ENCODE assay signal across 8 cellular contexts in the genomic region with DNA sequence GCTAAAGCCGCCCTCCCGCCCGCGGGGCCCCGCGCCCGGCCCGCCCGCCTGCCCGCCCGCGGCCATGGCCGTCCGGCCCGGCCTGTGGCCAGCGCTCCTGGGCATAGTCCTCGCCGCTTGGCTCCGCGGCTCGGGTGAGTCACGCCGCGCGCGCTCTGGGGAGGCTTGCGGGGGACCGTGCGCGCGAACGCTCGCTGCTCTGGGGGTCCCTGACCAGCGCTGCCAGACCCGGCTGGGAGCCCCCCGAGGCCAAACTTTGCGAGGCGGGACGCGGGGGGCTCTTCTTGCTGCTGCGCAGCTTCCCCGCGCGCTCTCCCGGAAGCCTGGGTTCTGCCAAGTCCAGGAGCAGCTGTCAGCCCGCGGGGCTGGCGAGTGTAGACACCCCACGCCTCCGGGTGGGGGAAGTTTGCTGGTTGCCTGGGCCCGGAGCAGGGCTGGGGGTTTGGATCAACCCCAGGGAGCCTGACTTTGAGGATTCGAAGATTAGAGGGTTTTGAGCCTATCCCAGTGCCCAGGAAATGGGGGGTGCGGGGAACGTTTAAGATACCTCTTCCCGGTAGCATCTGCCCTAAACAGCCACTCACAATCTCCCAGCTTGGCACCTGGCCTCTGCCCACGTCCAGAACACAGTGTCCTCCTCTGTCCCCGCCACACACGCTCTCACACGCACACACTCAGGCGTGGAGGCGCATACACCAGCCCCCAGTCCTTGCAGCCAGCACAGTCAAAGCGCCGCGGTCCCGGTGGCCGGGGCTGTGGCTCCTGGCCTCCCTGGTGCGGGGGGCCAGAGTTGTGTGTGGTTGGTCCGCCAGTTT. TPM values are rescaled to one million over a fixed set of nuclear protein-coding genes. Genes with fewer than 3 reads are reported as not detected.
DNase-seq lines count a peak whose midpoint lies in the region; ATAC-seq and TF ChIP-seq lines count a peak whose summit lies in the region.

No MANE protein-coding gene starts in this region.

- no peak overlapping the region for H3K27ac ChIP-seq in thoracic aorta

- no peak overlapping the region for H3K27ac Mint-ChIP-seq in activated naive CD4-positive, alpha-beta T cell treated with anti-CD3 and anti-CD28 coated beads, Interleukin-2, amount 50 U/mL, for 24 hours
- H3K27ac Mint-ChIP-seq in activated CD8-positive, alpha-beta T cell treated with anti-CD3 and anti-CD28 coated beads, Interleukin-2, amount 10 ng/mL, durations not matched to agents 7 days and 5 days = no peak overlapping the region

- peaks cover 3 to 20% of the 10 kb centered on the region in 2 donors for H3K4me1 ChIP-seq in thoracic aorta (ENCODE audit: control insufficient read depth in 1 of 2, low read depth in 2 of 2)

- H3K9me3 ChIP-seq in thoracic aorta = no peaks in the 10 kb centered on the region

- POLR2A ChIA-PET in activated CD8-positive, alpha-beta T cell treated with anti-CD3 and anti-CD28 coated beads, Interleukin-2, amount 10 ng/mL, durations not matched to agents 7 days and 5 days (lab: Charles Lee) = no interaction called here

- H3K36me3 ChIP-seq in thoracic aorta = no peaks in the 10 kb centered on the region

- no peaks in the 10 kb centered on the region for H3K9me3 Mint-ChIP-seq in activated naive CD4-positive, alpha-beta T cell treated with anti-CD3 and anti-CD28 coated beads, Interleukin-2, amount 50 U/mL, for 24 hours
- no peaks in the 10 kb centered on the region for H3K9me3 Mint-ChIP-seq in activated CD8-positive, alpha-beta T cell treated with anti-CD3 and anti-CD28 coated beads, Interleukin-2, amount 10 ng/mL, durations not matched to agents 7 days and 5 days (ENCODE audit: insufficient read depth)

- no peaks in the 10 kb centered on the region for H3K27me3 ChIP-seq in thoracic aorta (replicated peaks; ENCODE audit: insufficient read depth)

- H3K4me3 ChIP-seq in thoracic aorta = peak overlapping the region; percentile 45

- CTCF ChIA-PET in activated CD8-positive, alpha-beta T cell treated with anti-CD3 and anti-CD28 coated beads, Interleukin-2, amount 10 ng/mL, durations not matched to agents 7 days and 5 days (lab: Charles Lee) = interaction anchor here (0.7 to 1.2 kb wide), 2 partner anchors 15 to 150 kb away, joined by 3 to 4 read pairs; no protein-coding TSS in a partner anchor

- no peak for DNase-seq in activated naive CD4-positive, alpha-beta T cell (lab: John Stamatoyannopoulos, UW)
- no peak for DNase-seq in activated CD8-positive, alpha-beta T cell treated with anti-CD3 and anti-CD28 coated beads, Interleukin-2, amount 10 ng/mL, durations not matched to agents 7 days and 5 days
- DNase-seq in inferior parietal cortex (ENCODE audit: extremely low spot score) = peak; percentile 36
- DNase-seq in thoracic aorta (ENCODE audit: low spot score) = no peak
- no peak for DNase-seq in NCI-H2171 treated with DMSO at 0.1 percent for 48 hours (lab: John Stamatoyannopoulos, UW)
- no peak for DNase-seq in SIG-M5 treated with dmso at 0.1 percent for 504 hours (lab: John Stamatoyannopoulos, UW; ENCODE audit: unreplicated experiment)
- no peak for DNase-seq in mucosa of gallbladder (ENCODE audit: low spot score)

- no peak for TF ChIP-seq CTCF in thoracic aorta (IDR thresholded peaks at IDR 0.05)

- no peaks in the 10 kb centered on the region for H3K36me3 Mint-ChIP-seq in activated naive CD4-positive, alpha-beta T cell treated with anti-CD3 and anti-CD28 coated beads, Interleukin-2, amount 50 U/mL, for 24 hours
- H3K36me3 Mint-ChIP-seq in activated CD8-positive, alpha-beta T cell treated with anti-CD3 and anti-CD28 coated beads, Interleukin-2, amount 10 ng/mL, durations not matched to agents 7 days and 5 days (ENCODE audit: low read depth) = no peaks in the 10 kb centered on the region

- H3K4me1 Mint-ChIP-seq in activated naive CD4-positive, alpha-beta T cell treated with anti-CD3 and anti-CD28 coated beads, Interleukin-2, amount 50 U/mL, for 24 hours = peaks cover 14% of the 10 kb centered on the region
- H3K4me1 Mint-ChIP-seq in activated CD8-positive, alpha-beta T cell treated with anti-CD3 and anti-CD28 coated beads, Interleukin-2, amount 10 ng/mL, durations not matched to agents 7 days and 5 days (ENCODE audit: low read depth) = peaks cover 9% of the 10 kb centered on the region

- peak overlapping the region; percentile 82 for H3K4me3 Mint-ChIP-seq in activated naive CD4-positive, alpha-beta T cell treated with anti-CD3 and anti-CD28 coated beads, Interleukin-2, amount 50 U/mL, for 24 hours
- peak overlapping the region; percentile 36 for H3K4me3 Mint-ChIP-seq in activated CD8-positive, alpha-beta T cell treated with anti-CD3 and anti-CD28 coated beads, Interleukin-2, amount 10 ng/mL, durations not matched to agents 7 days and 5 days

- peak; percentile 12 for ATAC-seq in activated CD8-positive, alpha-beta T cell treated with anti-CD3 and anti-CD28 coated beads, Interleukin-2, amount 10 ng/mL, durations not matched to agents 7 days and 5 days
- no peak for ATAC-seq in thoracic aorta (ENCODE audit: insufficient number of reproducible peaks, low FRiP score, low read depth)

- H3K27me3 Mint-ChIP-seq in activated naive CD4-positive, alpha-beta T cell treated with anti-CD3 and anti-CD28 coated beads, Interleukin-2, amount 50 U/mL, for 24 hours = peaks cover 62% of the 10 kb centered on the region
- H3K27me3 Mint-ChIP-seq in activated CD8-positive, alpha-beta T cell treated with anti-CD3 and anti-CD28 coated beads, Interleukin-2, amount 10 ng/mL, durations not matched to agents 7 days and 5 days (ENCODE audit: low read depth) = peaks cover 61% of the 10 kb centered on the region

RNA-seq across cellular contexts. Expression of a gene that starts 0.5 kb away (rescaled TPM):
- not detected for total RNA-seq in activated CD8-positive, alpha-beta T cell treated with anti-CD3 and anti-CD28 coated beads, Interleukin-2, amount 10 ng/mL, durations not matched to agents 7 days and 5 days
- total RNA-seq in thoracic aorta (not detected), mucosa of gallbladder (0.14 TPM)
